Comparison of ENCODE assay signal across 1 cellular context in the genomic region with DNA sequence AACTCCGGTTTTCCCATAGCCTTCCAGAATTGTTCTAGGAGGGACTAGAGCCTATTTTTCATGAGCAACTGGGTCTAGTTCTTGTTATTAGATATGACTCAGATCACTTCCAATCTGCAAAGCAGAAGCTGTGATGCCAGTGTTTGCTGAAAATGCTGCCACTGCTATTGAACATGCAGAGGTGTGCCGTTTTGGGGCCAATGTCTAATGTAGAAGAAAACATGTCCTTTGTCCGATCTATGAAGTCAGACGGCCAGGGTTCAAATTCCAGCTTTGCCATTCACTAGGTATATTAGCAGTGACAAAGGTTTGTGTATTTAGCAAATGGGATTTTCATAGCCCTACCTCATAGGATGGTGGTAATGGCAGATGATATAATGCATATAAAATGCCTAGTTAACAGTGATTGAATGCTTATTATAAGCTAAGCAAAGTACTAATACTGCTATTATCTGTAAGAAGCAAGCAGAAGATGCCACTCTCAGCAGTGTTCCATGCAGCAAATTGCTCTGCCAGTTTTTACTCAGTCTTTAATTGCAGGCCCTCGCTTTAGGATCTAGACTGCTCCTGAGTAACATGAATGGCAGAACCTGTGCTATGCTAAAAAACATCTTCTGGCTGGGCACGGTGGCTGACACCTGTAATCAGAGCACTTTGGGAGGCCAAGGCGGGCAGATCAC.
A peak's percentile ranks its signal among the peaks of the same experiment; 100 is the strongest.
TF ChIP-seq lines count a peak whose summit lies in the region.

No MANE protein-coding gene starts in this region.

TF ChIP-seq in HepG2, 621 proteins besides CTCF, POLR2A, EP300 and RAD21 (continued from another document and continues in another):
- TF ChIP-seq ZNF251 (CRISPR knock-in tag; IDR thresholded peaks at IDR 0.05): no peak
- no peak for TF ChIP-seq SMAD9 (CRISPR knock-in tag; IDR thresholded peaks at IDR 0.05)
- TF ChIP-seq IRF2 (CRISPR knock-in tag; IDR thresholded peaks at IDR 0.05): peak; percentile 78; the same call in 1 of the 2 replicates
- peak; percentile 70 for TF ChIP-seq JUND (CRISPR knock-in tag; IDR thresholded peaks at IDR 0.05)
- no peak for TF ChIP-seq CHD4 (IDR thresholded peaks at IDR 0.05; ENCODE audit: borderline replicate concordance, low read length)
- no peak for TF ChIP-seq TRAFD1 (CRISPR knock-in tag; IDR thresholded peaks at IDR 0.05; ENCODE audit: borderline replicate concordance)
- no peak for TF ChIP-seq KLF13 (CRISPR knock-in tag; IDR thresholded peaks at IDR 0.05)
- TF ChIP-seq ZNF557 (CRISPR knock-in tag; IDR thresholded peaks at IDR 0.05): no peak
- TF ChIP-seq ZNF691 (CRISPR knock-in tag; IDR thresholded peaks at IDR 0.05; ENCODE audit: borderline replicate concordance, low read depth): no peak
- TF ChIP-seq NCOR1 (IDR thresholded peaks at IDR 0.05; ENCODE audit: borderline replicate concordance, low read length): peak; percentile 100
- TF ChIP-seq PHF20 (CRISPR knock-in tag; IDR thresholded peaks at IDR 0.05): no peak
- TF ChIP-seq SMAD1 (CRISPR knock-in tag; IDR thresholded peaks at IDR 0.05; ENCODE audit: borderline replicate concordance, low read depth): no peak
- no peak for TF ChIP-seq ZNF451 (CRISPR knock-in tag; IDR thresholded peaks at IDR 0.05)
- TF ChIP-seq NFYC (CRISPR knock-in tag; IDR thresholded peaks at IDR 0.05): no peak
- no peak for TF ChIP-seq HIVEP1 (CRISPR knock-in tag; IDR thresholded peaks at IDR 0.05)
- TF ChIP-seq ZNF280B (CRISPR knock-in tag; IDR thresholded peaks at IDR 0.05; ENCODE audit: borderline replicate concordance): no peak
- TF ChIP-seq GLMP (CRISPR knock-in tag; IDR thresholded peaks at IDR 0.05; ENCODE audit: borderline replicate concordance): no peak
- TF ChIP-seq ARID4A (CRISPR knock-in tag; IDR thresholded peaks at IDR 0.05; ENCODE audit: borderline replicate concordance): peak; percentile 29; the same call in 1 of the 2 replicates
- peak; percentile 88 for TF ChIP-seq YEATS4 (CRISPR knock-in tag; IDR thresholded peaks at IDR 0.05; ENCODE audit: borderline replicate concordance)
- no peak for TF ChIP-seq BRD4 (CRISPR knock-in tag; IDR thresholded peaks at IDR 0.05)
- TF ChIP-seq E2F5 (CRISPR knock-in tag; conservative IDR thresholded peaks at IDR 0.05): no peak
- no peak for TF ChIP-seq ZFP41 (CRISPR knock-in tag; IDR thresholded peaks at IDR 0.05; ENCODE audit: borderline replicate concordance)
- no peak for TF ChIP-seq ZNF570 (CRISPR knock-in tag; IDR thresholded peaks at IDR 0.05; ENCODE audit: borderline replicate concordance)
- no peak for TF ChIP-seq RERE (CRISPR knock-in tag; IDR thresholded peaks at IDR 0.05; ENCODE audit: low read depth)
- TF ChIP-seq ZC3H4 (CRISPR knock-in tag; IDR thresholded peaks at IDR 0.05; ENCODE audit: borderline replicate concordance): no peak
- TF ChIP-seq ZFP36 (IDR thresholded peaks at IDR 0.05; ENCODE audit: borderline replicate concordance, low read depth, low read length, partially characterized antibody): no peak
- TF ChIP-seq KDM1A (CRISPR knock-in tag; IDR thresholded peaks at IDR 0.05): peak; percentile 13; the same call in 1 of the 2 replicates
- no peak for TF ChIP-seq SIN3A (IDR thresholded peaks at IDR 0.05; ENCODE audit: borderline replicate concordance, low read depth, low read length)
- TF ChIP-seq SAP130 (CRISPR knock-in tag; IDR thresholded peaks at IDR 0.05; ENCODE audit: low read depth): peak; percentile 85
- no peak for TF ChIP-seq PCBP1 (IDR thresholded peaks at IDR 0.05; ENCODE audit: borderline replicate concordance, low read depth, low read length)
- TF ChIP-seq ZMYM3 (CRISPR knock-in tag; IDR thresholded peaks at IDR 0.05): peak; percentile 74; the same call in 1 of the 2 replicates
- TF ChIP-seq CREB3 (CRISPR knock-in tag; IDR thresholded peaks at IDR 0.05): no peak
- TF ChIP-seq MIER2 (CRISPR knock-in tag; IDR thresholded peaks at IDR 0.05): peak; percentile 64; the same call in 1 of the 2 replicates
- TF ChIP-seq TAF15 (IDR thresholded peaks at IDR 0.05; ENCODE audit: low read depth, low read length, poor library complexity, severe bottlenecking): no peak
- TF ChIP-seq TSC22D2 (CRISPR knock-in tag; IDR thresholded peaks at IDR 0.05; ENCODE audit: borderline replicate concordance): no peak
- no peak for TF ChIP-seq ZFY (CRISPR knock-in tag; IDR thresholded peaks at IDR 0.05)
